1 cellular context compared by ENCODE assay signal in the genomic region with DNA sequence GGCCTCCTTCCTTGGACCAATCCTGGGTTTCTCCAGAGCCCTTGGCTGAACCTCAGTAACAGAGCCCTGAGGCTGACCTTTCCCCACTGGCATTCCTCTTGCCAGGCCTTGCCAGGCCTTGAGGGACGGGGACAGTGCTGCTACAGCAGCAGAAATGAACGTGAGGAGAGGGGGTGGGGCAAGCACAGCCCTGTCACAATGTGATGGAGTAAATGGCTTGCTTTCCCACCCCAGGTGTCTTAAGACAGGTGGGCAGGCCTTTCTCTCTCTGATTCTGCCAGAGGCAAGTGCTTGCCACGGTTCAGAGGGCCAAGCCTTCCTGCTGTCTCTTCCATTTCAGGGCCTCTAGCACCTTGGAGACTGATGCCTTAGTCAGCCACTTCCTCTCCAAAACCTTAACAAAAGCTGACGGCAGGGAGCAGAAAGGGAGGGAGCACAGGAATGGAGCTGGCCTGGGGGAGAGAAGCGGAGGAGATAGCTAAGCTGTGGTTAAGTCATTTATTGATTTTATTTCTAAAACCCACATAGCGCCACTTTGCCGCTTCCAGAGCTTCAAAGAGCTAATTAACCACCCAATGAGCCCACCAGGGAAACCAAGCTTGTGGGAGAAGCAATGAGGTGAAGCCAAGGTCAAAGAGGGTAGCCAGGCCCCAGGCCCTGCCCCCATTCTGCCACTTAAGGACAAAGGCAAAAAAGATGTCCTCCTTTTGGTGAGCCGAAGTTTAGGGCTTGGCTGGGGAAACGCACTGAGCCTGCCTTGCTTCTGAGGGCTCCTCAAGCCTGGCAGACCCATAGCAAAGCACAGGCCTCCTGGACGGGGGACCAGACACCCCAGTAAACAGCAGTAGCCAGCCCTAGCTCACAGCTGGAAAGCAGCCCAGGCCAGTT.
TF ChIP-seq lines count a peak whose summit lies in the region.

No MANE protein-coding gene starts in this region.

TF ChIP-seq in HEK293, 187 proteins besides CTCF, POLR2A, EP300 and RAD21 (continued from another document and continues in another):
- TF ChIP-seq, protein P1, sequence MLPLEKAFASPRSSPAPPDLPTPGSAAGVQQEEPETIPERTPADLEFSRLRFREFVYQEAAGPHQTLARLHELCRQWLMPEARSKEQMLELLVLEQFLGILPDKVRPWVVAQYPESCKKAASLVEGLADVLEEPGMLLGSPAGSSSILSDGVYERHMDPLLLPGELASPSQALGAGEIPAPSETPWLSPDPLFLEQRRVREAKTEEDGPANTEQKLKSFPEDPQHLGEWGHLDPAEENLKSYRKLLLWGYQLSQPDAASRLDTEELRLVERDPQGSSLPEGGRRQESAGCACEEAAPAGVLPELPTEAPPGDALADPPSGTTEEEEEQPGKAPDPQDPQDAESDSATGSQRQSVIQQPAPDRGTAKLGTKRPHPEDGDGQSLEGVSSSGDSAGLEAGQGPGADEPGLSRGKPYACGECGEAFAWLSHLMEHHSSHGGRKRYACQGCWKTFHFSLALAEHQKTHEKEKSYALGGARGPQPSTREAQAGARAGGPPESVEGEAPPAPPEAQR (tag by site-specific recombination; IDR thresholded peaks at IDR 0.05): no peak
- TF ChIP-seq ZNF596 (tag by site-specific recombination; IDR thresholded peaks at IDR 0.05) (no peak), ZNF202 (tag by site-specific recombination; IDR thresholded peaks at IDR 0.05; ENCODE audit: borderline replicate concordance) (no peak), HOXD13 (CRISPR knock-in tag; IDR thresholded peaks at IDR 0.05; ENCODE audit: borderline replicate concordance) (no peak), ZNF2 (tag by site-specific recombination; IDR thresholded peaks at IDR 0.05) (no peak), ZBTB20 (tag by site-specific recombination; IDR thresholded peaks at IDR 0.05) (no peak), ZNF23 (tag by site-specific recombination; IDR thresholded peaks at IDR 0.05; ENCODE audit: borderline replicate concordance) (no peak), EGR2 (tag by site-specific recombination; IDR thresholded peaks at IDR 0.05; ENCODE audit: low read depth) (peak; percentile 79), ZNF19 (tag by site-specific recombination; IDR thresholded peaks at IDR 0.05; ENCODE audit: low read depth) (no peak), SCRT1 (tag by site-specific recombination; IDR thresholded peaks at IDR 0.05; ENCODE audit: borderline replicate concordance) (no peak), ZNF501 (tag by site-specific recombination; IDR thresholded peaks at IDR 0.05) (no peak), ZNF416 (tag by site-specific recombination; IDR thresholded peaks at IDR 0.05) (no peak), BCL11B (tag by site-specific recombination; IDR thresholded peaks at IDR 0.05; ENCODE audit: low read depth) (no peak), ZNF335 (tag by site-specific recombination; conservative IDR thresholded peaks at IDR 0.05) (no peak), ZNF558 (tag by site-specific recombination; IDR thresholded peaks at IDR 0.05) (no peak), ZNF664 (tag by site-specific recombination; IDR thresholded peaks at IDR 0.05) (no peak), ZNF843 (tag by site-specific recombination; IDR thresholded peaks at IDR 0.05) (no peak), ZNF184 (tag by site-specific recombination; IDR thresholded peaks at IDR 0.05) (no peak), ZNF366 (tag by site-specific recombination; conservative IDR thresholded peaks at IDR 0.05) (no peak), ZNF157 (tag by site-specific recombination; IDR thresholded peaks at IDR 0.05) (no peak), ZNF791 (tag by site-specific recombination; IDR thresholded peaks at IDR 0.05) (no peak), GLI2 (tag by site-specific recombination; IDR thresholded peaks at IDR 0.05; ENCODE audit: borderline replicate concordance, low read depth) (no peak; the same call in 1 of the 2 replicates), ZSCAN30 (tag by site-specific recombination; IDR thresholded peaks at IDR 0.05) (no peak), ZBTB8A (tag by site-specific recombination; IDR thresholded peaks at IDR 0.05) (no peak), FEZF1 (tag by site-specific recombination; IDR thresholded peaks at IDR 0.05) (peak; percentile 92), SETDB1 (IDR thresholded peaks at IDR 0.05; ENCODE audit: insufficient read length, low read length) (no peak)
- TF ChIP-seq, protein P2, sequence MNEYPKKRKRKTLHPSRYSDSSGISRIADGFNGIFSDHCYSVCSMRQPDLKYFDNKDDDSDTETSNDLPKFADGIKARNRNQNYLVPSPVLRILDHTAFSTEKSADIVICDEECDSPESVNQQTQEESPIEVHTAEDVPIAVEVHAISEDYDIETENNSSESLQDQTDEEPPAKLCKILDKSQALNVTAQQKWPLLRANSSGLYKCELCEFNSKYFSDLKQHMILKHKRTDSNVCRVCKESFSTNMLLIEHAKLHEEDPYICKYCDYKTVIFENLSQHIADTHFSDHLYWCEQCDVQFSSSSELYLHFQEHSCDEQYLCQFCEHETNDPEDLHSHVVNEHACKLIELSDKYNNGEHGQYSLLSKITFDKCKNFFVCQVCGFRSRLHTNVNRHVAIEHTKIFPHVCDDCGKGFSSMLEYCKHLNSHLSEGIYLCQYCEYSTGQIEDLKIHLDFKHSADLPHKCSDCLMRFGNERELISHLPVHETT (tag by site-specific recombination; IDR thresholded peaks at IDR 0.05): no peak
- TF ChIP-seq, protein P3, sequence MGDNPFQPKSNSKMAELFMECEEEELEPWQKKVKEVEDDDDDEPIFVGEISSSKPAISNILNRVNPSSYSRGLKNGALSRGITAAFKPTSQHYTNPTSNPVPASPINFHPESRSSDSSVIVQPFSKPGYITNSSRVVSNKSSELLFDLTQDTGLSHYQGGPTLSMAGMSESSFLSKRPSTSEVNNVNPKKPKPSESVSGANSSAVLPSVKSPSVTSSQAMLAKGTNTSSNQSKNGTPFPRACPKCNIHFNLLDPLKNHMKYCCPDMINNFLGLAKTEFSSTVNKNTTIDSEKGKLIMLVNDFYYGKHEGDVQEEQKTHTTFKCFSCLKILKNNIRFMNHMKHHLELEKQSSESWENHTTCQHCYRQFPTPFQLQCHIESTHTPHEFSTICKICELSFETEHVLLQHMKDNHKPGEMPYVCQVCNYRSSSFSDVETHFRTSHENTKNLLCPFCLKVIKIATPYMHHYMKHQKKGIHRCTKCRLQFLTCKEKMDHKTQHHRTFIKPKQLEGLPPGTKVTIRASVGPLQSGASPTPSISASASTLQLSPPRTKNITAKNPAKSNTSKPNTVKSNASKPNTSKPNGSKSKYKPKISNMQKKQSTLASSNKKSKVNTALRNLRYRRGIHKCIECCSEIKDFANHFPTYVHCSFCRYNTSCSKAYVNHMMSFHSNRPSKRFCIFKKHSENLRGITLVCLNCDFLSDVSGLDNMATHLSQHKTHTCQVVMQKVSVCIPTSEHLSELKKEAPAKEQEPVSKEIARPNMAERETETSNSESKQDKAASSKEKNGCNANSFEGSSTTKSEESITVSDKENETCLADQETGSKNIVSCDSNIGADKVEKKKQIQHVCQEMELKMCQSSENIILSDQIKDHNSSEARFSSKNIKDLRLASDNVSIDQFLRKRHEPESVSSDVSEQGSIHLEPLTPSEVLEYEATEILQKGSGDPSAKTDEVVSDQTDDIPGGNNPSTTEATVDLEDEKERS (tag by site-specific recombination; IDR thresholded peaks at IDR 0.05): no peak
- TF ChIP-seq, protein P4, sequence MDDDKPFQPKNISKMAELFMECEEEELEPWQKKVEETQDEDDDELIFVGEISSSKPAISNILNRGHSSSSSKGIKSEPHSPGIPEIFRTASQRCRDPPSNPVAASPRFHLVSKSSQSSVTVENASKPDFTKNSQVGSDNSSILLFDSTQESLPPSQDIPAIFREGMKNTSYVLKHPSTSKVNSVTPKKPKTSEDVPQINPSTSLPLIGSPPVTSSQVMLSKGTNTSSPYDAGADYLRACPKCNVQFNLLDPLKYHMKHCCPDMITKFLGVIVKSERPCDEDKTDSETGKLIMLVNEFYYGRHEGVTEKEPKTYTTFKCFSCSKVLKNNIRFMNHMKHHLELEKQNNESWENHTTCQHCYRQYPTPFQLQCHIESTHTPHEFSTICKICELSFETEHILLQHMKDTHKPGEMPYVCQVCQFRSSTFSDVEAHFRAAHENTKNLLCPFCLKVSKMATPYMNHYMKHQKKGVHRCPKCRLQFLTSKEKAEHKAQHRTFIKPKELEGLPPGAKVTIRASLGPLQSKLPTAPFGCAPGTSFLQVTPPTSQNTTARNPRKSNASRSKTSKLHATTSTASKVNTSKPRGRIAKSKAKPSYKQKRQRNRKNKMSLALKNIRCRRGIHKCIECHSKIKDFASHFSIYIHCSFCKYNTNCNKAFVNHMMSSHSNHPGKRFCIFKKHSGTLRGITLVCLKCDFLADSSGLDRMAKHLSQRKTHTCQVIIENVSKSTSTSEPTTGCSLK (tag by site-specific recombination; IDR thresholded peaks at IDR 0.05): no peak
- TF ChIP-seq, protein P5, sequence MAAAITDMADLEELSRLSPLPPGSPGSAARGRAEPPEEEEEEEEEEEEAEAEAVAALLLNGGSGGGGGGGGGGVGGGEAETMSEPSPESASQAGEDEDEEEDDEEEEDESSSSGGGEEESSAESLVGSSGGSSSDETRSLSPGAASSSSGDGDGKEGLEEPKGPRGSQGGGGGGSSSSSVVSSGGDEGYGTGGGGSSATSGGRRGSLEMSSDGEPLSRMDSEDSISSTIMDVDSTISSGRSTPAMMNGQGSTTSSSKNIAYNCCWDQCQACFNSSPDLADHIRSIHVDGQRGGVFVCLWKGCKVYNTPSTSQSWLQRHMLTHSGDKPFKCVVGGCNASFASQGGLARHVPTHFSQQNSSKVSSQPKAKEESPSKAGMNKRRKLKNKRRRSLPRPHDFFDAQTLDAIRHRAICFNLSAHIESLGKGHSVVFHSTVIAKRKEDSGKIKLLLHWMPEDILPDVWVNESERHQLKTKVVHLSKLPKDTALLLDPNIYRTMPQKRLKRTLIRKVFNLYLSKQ (tag by site-specific recombination; IDR thresholded peaks at IDR 0.05; ENCODE audit: borderline replicate concordance): no peak
- TF ChIP-seq, protein P6, sequence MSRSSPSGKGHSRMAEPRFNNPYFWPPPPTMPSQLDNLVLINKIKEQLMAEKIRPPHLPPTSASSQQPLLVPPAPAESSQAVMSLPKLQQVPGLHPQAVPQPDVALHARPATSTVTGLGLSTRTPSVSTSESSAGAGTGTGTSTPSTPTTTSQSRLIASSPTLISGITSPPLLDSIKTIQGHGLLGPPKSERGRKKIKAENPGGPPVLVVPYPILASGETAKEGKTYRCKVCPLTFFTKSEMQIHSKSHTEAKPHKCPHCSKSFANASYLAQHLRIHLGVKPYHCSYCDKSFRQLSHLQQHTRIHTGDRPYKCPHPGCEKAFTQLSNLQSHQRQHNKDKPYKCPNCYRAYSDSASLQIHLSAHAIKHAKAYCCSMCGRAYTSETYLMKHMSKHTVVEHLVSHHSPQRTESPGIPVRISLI (tag by site-specific recombination; IDR thresholded peaks at IDR 0.05): no peak
- TF ChIP-seq, protein P7, sequence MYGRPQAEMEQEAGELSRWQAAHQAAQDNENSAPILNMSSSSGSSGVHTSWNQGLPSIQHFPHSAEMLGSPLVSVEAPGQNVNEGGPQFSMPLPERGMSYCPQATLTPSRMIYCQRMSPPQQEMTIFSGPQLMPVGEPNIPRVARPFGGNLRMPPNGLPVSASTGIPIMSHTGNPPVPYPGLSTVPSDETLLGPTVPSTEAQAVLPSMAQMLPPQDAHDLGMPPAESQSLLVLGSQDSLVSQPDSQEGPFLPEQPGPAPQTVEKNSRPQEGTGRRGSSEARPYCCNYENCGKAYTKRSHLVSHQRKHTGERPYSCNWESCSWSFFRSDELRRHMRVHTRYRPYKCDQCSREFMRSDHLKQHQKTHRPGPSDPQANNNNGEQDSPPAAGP (tag by site-specific recombination; IDR thresholded peaks at IDR 0.05): no peak; the same call in 1 of the 2 replicates
- TF ChIP-seq, protein P8, sequence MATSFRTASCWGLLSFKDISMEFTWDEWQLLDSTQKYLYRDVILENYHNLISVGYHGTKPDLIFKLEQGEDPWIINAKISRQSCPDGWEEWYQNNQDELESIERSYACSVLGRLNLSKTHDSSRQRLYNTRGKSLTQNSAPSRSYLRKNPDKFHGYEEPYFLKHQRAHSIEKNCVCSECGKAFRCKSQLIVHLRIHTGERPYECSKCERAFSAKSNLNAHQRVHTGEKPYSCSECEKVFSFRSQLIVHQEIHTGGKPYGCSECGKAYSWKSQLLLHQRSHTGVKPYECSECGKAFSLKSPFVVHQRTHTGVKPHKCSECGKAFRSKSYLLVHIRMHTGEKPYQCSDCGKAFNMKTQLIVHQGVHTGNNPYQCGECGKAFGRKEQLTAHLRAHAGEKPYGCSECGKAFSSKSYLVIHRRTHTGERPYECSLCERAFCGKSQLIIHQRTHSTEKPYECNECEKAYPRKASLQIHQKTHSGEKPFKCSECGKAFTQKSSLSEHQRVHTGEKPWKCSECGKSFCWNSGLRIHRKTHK (tag by site-specific recombination; IDR thresholded peaks at IDR 0.05): no peak
- TF ChIP-seq, protein P9, sequence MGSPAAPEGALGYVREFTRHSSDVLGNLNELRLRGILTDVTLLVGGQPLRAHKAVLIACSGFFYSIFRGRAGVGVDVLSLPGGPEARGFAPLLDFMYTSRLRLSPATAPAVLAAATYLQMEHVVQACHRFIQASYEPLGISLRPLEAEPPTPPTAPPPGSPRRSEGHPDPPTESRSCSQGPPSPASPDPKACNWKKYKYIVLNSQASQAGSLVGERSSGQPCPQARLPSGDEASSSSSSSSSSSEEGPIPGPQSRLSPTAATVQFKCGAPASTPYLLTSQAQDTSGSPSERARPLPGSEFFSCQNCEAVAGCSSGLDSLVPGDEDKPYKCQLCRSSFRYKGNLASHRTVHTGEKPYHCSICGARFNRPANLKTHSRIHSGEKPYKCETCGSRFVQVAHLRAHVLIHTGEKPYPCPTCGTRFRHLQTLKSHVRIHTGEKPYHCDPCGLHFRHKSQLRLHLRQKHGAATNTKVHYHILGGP (tag by site-specific recombination; IDR thresholded peaks at IDR 0.05): no peak
- TF ChIP-seq, protein P10, sequence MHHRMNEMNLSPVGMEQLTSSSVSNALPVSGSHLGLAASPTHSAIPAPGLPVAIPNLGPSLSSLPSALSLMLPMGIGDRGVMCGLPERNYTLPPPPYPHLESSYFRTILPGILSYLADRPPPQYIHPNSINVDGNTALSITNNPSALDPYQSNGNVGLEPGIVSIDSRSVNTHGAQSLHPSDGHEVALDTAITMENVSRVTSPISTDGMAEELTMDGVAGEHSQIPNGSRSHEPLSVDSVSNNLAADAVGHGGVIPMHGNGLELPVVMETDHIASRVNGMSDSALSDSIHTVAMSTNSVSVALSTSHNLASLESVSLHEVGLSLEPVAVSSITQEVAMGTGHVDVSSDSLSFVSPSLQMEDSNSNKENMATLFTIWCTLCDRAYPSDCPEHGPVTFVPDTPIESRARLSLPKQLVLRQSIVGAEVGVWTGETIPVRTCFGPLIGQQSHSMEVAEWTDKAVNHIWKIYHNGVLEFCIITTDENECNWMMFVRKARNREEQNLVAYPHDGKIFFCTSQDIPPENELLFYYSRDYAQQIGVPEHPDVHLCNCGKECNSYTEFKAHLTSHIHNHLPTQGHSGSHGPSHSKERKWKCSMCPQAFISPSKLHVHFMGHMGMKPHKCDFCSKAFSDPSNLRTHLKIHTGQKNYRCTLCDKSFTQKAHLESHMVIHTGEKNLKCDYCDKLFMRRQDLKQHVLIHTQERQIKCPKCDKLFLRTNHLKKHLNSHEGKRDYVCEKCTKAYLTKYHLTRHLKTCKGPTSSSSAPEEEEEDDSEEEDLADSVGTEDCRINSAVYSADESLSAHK (tag by site-specific recombination; IDR thresholded peaks at IDR 0.05): 0 out of 2 replicates have a peak, but pooled peaks have one; percentile 47
